3 cellular contexts compared by ENCODE assay signal in genomic region chr1:72341661-72342060, GRCh38. TPM values are rescaled to one million over a fixed set of nuclear protein-coding genes. Genes with fewer than 3 reads are reported as not detected.
"Had no signal": no experiment of that assay in that cellular context is flagged by ENCODE, and none has a peak within 500 bp of the region (broad histone marks: within the 10 kb centered on the region; RNA-seq: fewer than 3 reads in every experiment).

No MANE protein-coding gene starts in this region.

- DNase-seq: GDM1, GF-D8 had no signal

- ATAC-seq: GM12878 had no signal

- H3K4me3 ChIP-seq: GM12878 had no signal

RNA-seq across cellular contexts. Expression of gene NEGR1, which starts 59.3 kb away (rescaled TPM):
- total RNA-seq: GM12878 had no signal
